ENCODE assay signal across 1 cellular context in the genomic region with DNA sequence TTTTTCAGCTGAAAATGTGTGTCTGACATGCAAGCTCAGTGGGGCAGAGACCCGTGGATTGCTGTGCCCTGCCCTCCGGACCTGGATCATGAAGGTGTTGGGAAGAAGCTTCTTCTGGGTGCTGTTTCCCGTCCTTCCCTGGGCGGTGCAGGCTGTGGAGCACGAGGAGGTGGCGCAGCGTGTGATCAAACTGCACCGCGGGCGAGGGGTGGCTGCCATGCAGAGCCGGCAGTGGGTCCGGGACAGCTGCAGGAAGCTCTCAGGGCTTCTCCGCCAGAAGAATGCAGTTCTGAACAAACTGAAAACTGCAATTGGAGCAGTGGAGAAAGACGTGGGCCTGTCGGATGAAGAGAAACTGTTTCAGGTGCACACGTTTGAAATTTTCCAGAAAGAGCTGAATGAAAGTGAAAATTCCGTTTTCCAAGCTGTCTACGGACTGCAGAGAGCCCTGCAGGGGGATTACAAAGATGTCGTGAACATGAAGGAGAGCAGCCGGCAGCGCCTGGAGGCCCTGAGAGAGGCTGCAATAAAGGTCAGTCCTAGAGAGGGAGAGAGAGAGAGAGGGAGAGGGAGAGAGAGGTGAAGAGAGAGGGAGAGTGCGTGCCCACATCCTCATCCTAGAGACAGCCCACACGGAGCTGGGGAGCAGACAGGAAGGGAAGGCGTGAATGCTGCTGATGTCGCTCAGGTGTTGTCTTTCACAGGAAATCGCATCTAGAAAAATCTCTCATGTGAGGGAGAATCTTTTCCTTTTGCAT.
TF ChIP-seq lines count a peak whose summit lies in the region.

No MANE protein-coding gene starts in this region.

TF ChIP-seq in endothelial cell of umbilical vein, 7 proteins besides CTCF, POLR2A, EP300 and RAD21:
- TF ChIP-seq POLR2AphosphoS5 (IDR thresholded peaks at IDR 0.05; ENCODE audit: insufficient read depth, low read depth, low read length): no peak
- TF ChIP-seq EZH2 (IDR thresholded peaks at IDR 0.05; ENCODE audit: borderline replicate concordance, low read depth, low read length, severe bottlenecking): no peak
- no peak for TF ChIP-seq MYC (IDR thresholded peaks at IDR 0.05; ENCODE audit: low read depth, low read length)
- no peak for TF ChIP-seq FOS (IDR thresholded peaks at IDR 0.05; ENCODE audit: borderline replicate concordance, insufficient read depth, low read length)
- no peak for TF ChIP-seq JUN (IDR thresholded peaks at IDR 0.05; ENCODE audit: borderline replicate concordance, insufficient read depth, insufficient read length, low read depth)
- TF ChIP-seq, protein P1, sequence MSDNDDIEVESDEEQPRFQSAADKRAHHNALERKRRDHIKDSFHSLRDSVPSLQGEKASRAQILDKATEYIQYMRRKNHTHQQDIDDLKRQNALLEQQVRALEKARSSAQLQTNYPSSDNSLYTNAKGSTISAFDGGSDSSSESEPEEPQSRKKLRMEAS (IDR thresholded peaks at IDR 0.05; ENCODE audit: insufficient read depth, insufficient read length): no peak
- no peak for TF ChIP-seq GATA2 (IDR thresholded peaks at IDR 0.05; ENCODE audit: insufficient read depth, insufficient read length, low read depth, low read length)
